In genomic region chr12:61860439-61860838, GRCh38 we compare ENCODE assay signal across 20 cellular contexts.
"Had no signal": no experiment of that assay in that cellular context is flagged by ENCODE, and none has a peak within 500 bp of the region (broad histone marks: within the 10 kb centered on the region; RNA-seq: fewer than 3 reads in every experiment).

No MANE protein-coding gene starts in this region.

- H3K27me3 Mint-ChIP-seq: activated B cell treated with CpG ODN at 0.5 μM for 24 hours; activated CD4-positive, alpha-beta memory T cell treated with anti-CD3 and anti-CD28 coated beads for 36 hours; effector memory CD8-positive, alpha-beta T cell; naive B cell had no signal

- H3K4me3 ChIP-seq: left lung, mucosa of descending colon, upper lobe of right lung had no signal

- H3K9me3 Mint-ChIP-seq: activated B cell treated with CpG ODN at 0.5 μM for 24 hours; activated CD4-positive, alpha-beta memory T cell treated with anti-CD3 and anti-CD28 coated beads for 36 hours; activated T-helper 1 cell treated with anti-CD3 and anti-CD28 coated beads, Interleukin-12 subunit alpha, Interleukin-12 subunit beta, Interleukin-2, Interleukin-4 antibody, amounts not matched to agents 30 ng/mL and 10 ng/mL and 1 ng/mL, durations not matched to agents 14 hours and 24 hours and 36 hours had no signal

- H3K9me3 ChIP-seq: left lung, neutrophil, upper lobe of right lung had no signal

- H3K4me1 Mint-ChIP-seq: activated B cell treated with CpG ODN at 0.5 μM for 24 hours, naive B cell had no signal

- DNase-seq: activated B cell treated with CpG ODN at 0.5 μM for 24 hours; activated CD4-positive, alpha-beta memory T cell treated with anti-CD3 and anti-CD28 coated beads for 36 hours; activated CD4-positive, alpha-beta T cell treated with anti-CD3 and anti-CD28 coated beads for 4 hours; activated gamma-delta T cell treated with Interleukin-2 at 50 U/mL for 16 hours; activated T-cell treated with anti-CD3 and anti-CD28 coated beads for 4 hours; effector memory CD8-positive, alpha-beta T cell; foreskin fibroblast; islet precursor cell; left lung; mucosa of descending colon; naive B cell; stimulated activated CD4-positive, alpha-beta T cell treated with anti-CD3 and anti-CD28 coated beads, Interleukin-12 subunit alpha, Interleukin-12 subunit beta, amount 100 ng/mL, for 4 hours; stimulated activated CD4-positive, alpha-beta T cell treated with anti-CD3 and anti-CD28 coated beads, Interleukin-1b, Interleukin-23, amount 100 ng/mL, for 48 hours; stimulated activated CD8-positive, alpha-beta memory T cell treated with anti-CD3 and anti-CD28 coated beads, Interleukin-4, amount 100 ng/mL, for 48 hours; stimulated activated naive CD4-positive, alpha-beta T cell; upper lobe of right lung had no signal

- H3K36me3 ChIP-seq: left lung, neutrophil, upper lobe of right lung had no signal

- H3K27me3 ChIP-seq: left lung, neutrophil, upper lobe of right lung had no signal

- ATAC-seq: activated naive CD4-positive, alpha-beta T cell treated with anti-CD3 and anti-CD28 coated beads, Interleukin-2, amount 50 U/mL, for 72 hours; effector memory CD8-positive, alpha-beta T cell; left lung; mucosa of descending colon; upper lobe of right lung had no signal

- H3K27ac Mint-ChIP-seq: activated B cell treated with CpG ODN at 0.5 μM for 24 hours; activated CD4-positive, alpha-beta memory T cell treated with anti-CD3 and anti-CD28 coated beads for 36 hours; activated T-helper 1 cell treated with anti-CD3 and anti-CD28 coated beads, Interleukin-12 subunit alpha, Interleukin-12 subunit beta, Interleukin-2, Interleukin-4 antibody, amounts not matched to agents 30 ng/mL and 10 ng/mL and 1 ng/mL, durations not matched to agents 14 hours and 24 hours and 36 hours; effector memory CD8-positive, alpha-beta T cell; naive B cell had no signal

- H3K36me3 Mint-ChIP-seq: activated CD4-positive, alpha-beta memory T cell treated with anti-CD3 and anti-CD28 coated beads for 36 hours; activated naive CD4-positive, alpha-beta T cell treated with anti-CD3 and anti-CD28 coated beads, Interleukin-2, amount 50 U/mL, for 72 hours; naive B cell had no signal

- H3K27ac ChIP-seq: left lung, neutrophil, parathyroid adenoma, upper lobe of right lung had no signal

- H3K4me1 ChIP-seq: left lung, parathyroid adenoma, upper lobe of right lung had no signal

- H3K9ac ChIP-seq: parathyroid adenoma had no signal

- H3K4me3 Mint-ChIP-seq: activated B cell treated with CpG ODN at 0.5 μM for 24 hours; activated CD4-positive, alpha-beta memory T cell treated with anti-CD3 and anti-CD28 coated beads for 36 hours; activated T-helper 1 cell treated with anti-CD3 and anti-CD28 coated beads, Interleukin-12 subunit alpha, Interleukin-12 subunit beta, Interleukin-2, Interleukin-4 antibody, amounts not matched to agents 30 ng/mL and 10 ng/mL and 1 ng/mL, durations not matched to agents 14 hours and 24 hours and 36 hours; effector memory CD8-positive, alpha-beta T cell had no signal
